In genomic region chr15:62469874-62470688, GRCh38 we compare ENCODE assay signal across 10 cellular contexts.
A peak's percentile ranks its signal among the peaks of the same experiment; 100 is the strongest.
DNase-seq lines count a peak whose midpoint lies in the region; ATAC-seq and TF ChIP-seq lines count a peak whose summit lies in the region.
"Had no signal": no experiment of that assay in that cellular context is flagged by ENCODE, and none has a peak within 500 bp of the region (broad histone marks: within the 10 kb centered on the region; RNA-seq: fewer than 3 reads in every experiment).

No MANE protein-coding gene starts in this region.

- H3K4me1 ChIP-seq in H9 (ENCODE audit: insufficient read depth, low read length) (peaks cover 18% of the 10 kb centered on the region), subcutaneous abdominal adipose tissue (ENCODE audit: control insufficient read depth in 5 of 5, insufficient read depth in 5 of 5, low read length in 5 of 5) (peaks cover 10 to 87% (median 76%) of the 10 kb centered on the region in 5 donors)

- H3K36me3 Mint-ChIP-seq in H9 (ENCODE audit: insufficient read depth in 1 of 3, low read depth in 3 of 3) = peaks cover 0 to 3% (median 0%) of the 10 kb centered on the region in 3 experiments; a peak in 2 of 7 replicates

- WGBS in H9 (ENCODE audit: extremely low coverage, insufficient read length, low lambda C conversion rate) = no CpG with 5 or more reads among the region's 11 CpGs

- no peak overlapping the region for H3K56ac ChIP-seq in H9 (ENCODE audit: insufficient read length, low read depth, low read length)

- no peaks in the 10 kb centered on the region for H3K23me2 ChIP-seq in H9 (ENCODE audit: insufficient read length, low read depth, low read length, poor library complexity, severe bottlenecking)

- H4K20me1 ChIP-seq in H9 (ENCODE audit: control insufficient read depth, insufficient read depth, insufficient read length) = no peaks in the 10 kb centered on the region

- no peak overlapping the region for H3K9ac ChIP-seq in H9 (ENCODE audit: extremely low read depth, insufficient read length, low read length)
- peak overlapping the region in 1 of 5 donors; percentile 52 for H3K9ac ChIP-seq in subcutaneous abdominal adipose tissue (ENCODE audit: low read length in 5 of 5)

- H3K36me3 ChIP-seq in subcutaneous abdominal adipose tissue (ENCODE audit: control insufficient read depth in 5 of 5, insufficient read depth in 5 of 5, low read length in 5 of 5) = no peaks in the 10 kb centered on the region

- H3K9me3 ChIP-seq in H9 (ENCODE audit: control insufficient read depth, low read depth, low read length) (no peaks in the 10 kb centered on the region), subcutaneous abdominal adipose tissue (ENCODE audit: control insufficient read depth in 5 of 5, low read length in 5 of 5) (no peaks in the 10 kb centered on the region)

- H2AK5ac ChIP-seq in H9 (ENCODE audit: insufficient read length, low read length) = no peak overlapping the region

- no peak overlapping the region for H2BK12ac ChIP-seq in H9 (ENCODE audit: insufficient read length, low read depth, low read length)

- H3K9me3 Mint-ChIP-seq in H9 = no peaks in the 10 kb centered on the region
- H3K9me3 Mint-ChIP-seq: activated CD4-positive, alpha-beta memory T cell treated with anti-CD3 and anti-CD28 coated beads, Interleukin-2, amount 10 ng/mL, durations not matched to agents 7 days and 5 days had no signal

- H3T11ph ChIP-seq in H9 (ENCODE audit: low read length) = no peak overlapping the region

- H3K79me2 ChIP-seq in H9 (ENCODE audit: insufficient read depth, low read length) = no peaks in the 10 kb centered on the region

- H3K27me3 ChIP-seq in H9 (ENCODE audit: insufficient read depth, low read length) = no peaks in the 10 kb centered on the region
- H3K27me3 ChIP-seq in layer of hippocampus (ENCODE audit: control insufficient read depth, insufficient read depth, low read length) = no peaks in the 10 kb centered on the region
- no peaks in the 10 kb centered on the region for H3K27me3 ChIP-seq in subcutaneous abdominal adipose tissue (ENCODE audit: control insufficient read depth in 5 of 5, insufficient read depth in 4 of 5, low read length in 5 of 5)

- H2AFZ ChIP-seq in H9 (ENCODE audit: low read length) = no peak overlapping the region

- H3K14ac ChIP-seq in H9 (ENCODE audit: insufficient read depth, low read length) = no peak overlapping the region

- no peak overlapping the region for H3K4me3 Mint-ChIP-seq in H9
- H3K4me3 Mint-ChIP-seq: activated CD4-positive, alpha-beta memory T cell treated with anti-CD3 and anti-CD28 coated beads, Interleukin-2, amount 10 ng/mL, durations not matched to agents 7 days and 5 days had no signal

- H3K4me2 ChIP-seq in H9 (ENCODE audit: insufficient read depth, insufficient read length, low read length) = no peak overlapping the region

- H2BK20ac ChIP-seq in H9 (ENCODE audit: low read depth, low read length, poor library complexity, severe bottlenecking) = no peak overlapping the region

- H4K5ac ChIP-seq in H9 (ENCODE audit: insufficient read length, low read depth, low read length) = no peak overlapping the region

- H2BK5ac ChIP-seq in H9 (ENCODE audit: insufficient read length, low read length) = no peak overlapping the region

- H3K23ac ChIP-seq in H9 (ENCODE audit: insufficient read length, low read depth, low read length) = no peak overlapping the region

- H3K27me3 Mint-ChIP-seq in H9 (ENCODE audit: low read depth) = no peaks in the 10 kb centered on the region
- H3K27me3 Mint-ChIP-seq: activated CD4-positive, alpha-beta memory T cell treated with anti-CD3 and anti-CD28 coated beads, Interleukin-2, amount 10 ng/mL, durations not matched to agents 7 days and 5 days had no signal

- TF ChIP-seq CTCF in H9 (conservative IDR thresholded peaks at IDR 0.05) = no peak

- H3K4me3 ChIP-seq in subcutaneous abdominal adipose tissue (ENCODE audit: low read depth in 1 of 5, low read length in 5 of 5) = no peak overlapping the region

- no peak overlapping the region for H3K27ac Mint-ChIP-seq in H9
- H3K27ac Mint-ChIP-seq: activated CD4-positive, alpha-beta memory T cell treated with anti-CD3 and anti-CD28 coated beads, Interleukin-2, amount 10 ng/mL, durations not matched to agents 7 days and 5 days had no signal

- DNase-seq in H9 (peak; percentile 59), caudate nucleus (lab: John Stamatoyannopoulos, UW) (peak in 2 of 61 donors; percentile 5 to 21), UCSD-AML1 (lab: John Stamatoyannopoulos, UW; ENCODE audit: unreplicated experiment) (no peak)
- DNase-seq: activated CD4-positive, alpha-beta memory T cell treated with anti-CD3 and anti-CD28 coated beads, Interleukin-2, amount 10 ng/mL, durations not matched to agents 7 days and 5 days; stimulated activated CD4-positive, alpha-beta T cell treated with anti-CD3 and anti-CD28 coated beads, Interleukin-2, amount 100 ng/mL, for 24 hours had no signal

- H4K8ac ChIP-seq in H9 (replicated peaks; ENCODE audit: insufficient read length, low read depth, low read length) = no peak overlapping the region

- H3K18ac ChIP-seq in H9 (ENCODE audit: insufficient read length, low read depth, low read length) = no peak overlapping the region

- no peak overlapping the region for H3K4ac ChIP-seq in H9 (ENCODE audit: low read depth, low read length)

- no peaks in the 10 kb centered on the region for H3K79me1 ChIP-seq in H9 (ENCODE audit: insufficient read depth, low read depth, low read length, poor library complexity, severe bottlenecking)

- ATAC-seq in GM19455 (IDR thresholded peaks at IDR 0.05; ENCODE audit: unreplicated experiment) (no peak), GM19452 (IDR thresholded peaks at IDR 0.05; ENCODE audit: unreplicated experiment) (no peak), GM19397 (IDR thresholded peaks at IDR 0.05; ENCODE audit: unreplicated experiment) (no peak)

- no peak overlapping the region for H2BK15ac ChIP-seq in H9 (ENCODE audit: low read depth, low read length)

- H4K91ac ChIP-seq in H9 (ENCODE audit: insufficient read length, low read depth, low read length) = no peak overlapping the region

- no peak overlapping the region for H2BK120ac ChIP-seq in H9 (ENCODE audit: low read depth, low read length, poor library complexity, severe bottlenecking)

- peaks cover 64 to 74% of the 10 kb centered on the region in 2 experiments for H3K4me1 Mint-ChIP-seq in H9
- H3K4me1 Mint-ChIP-seq: activated CD4-positive, alpha-beta memory T cell treated with anti-CD3 and anti-CD28 coated beads, Interleukin-2, amount 10 ng/mL, durations not matched to agents 7 days and 5 days had no signal

- H3K27ac ChIP-seq in H9 (ENCODE audit: insufficient read length, low read depth, low read length) (no peak overlapping the region), caudate nucleus (ENCODE audit: low read depth, low read length) (peak overlapping the region; percentile 48), layer of hippocampus (ENCODE audit: low read depth, low read length) (peak overlapping the region; percentile 42), subcutaneous abdominal adipose tissue (ENCODE audit: low read depth, low read length) (peak overlapping the region; percentile 92)
